8 cellular contexts compared by ENCODE assay signal in genomic region chr2:87658976-87659375, GRCh38.
A peak's percentile ranks its signal among the peaks of the same experiment; 100 is the strongest.
DNase-seq lines count a peak whose midpoint lies in the region; ATAC-seq, FAIRE-seq and TF ChIP-seq lines count a peak whose summit lies in the region.
"Not testable (repeated sequence)": the region's sequence is repeated elsewhere in the genome, so short reads cannot be mapped to it uniquely, and the experiment has no call there.

No MANE protein-coding gene starts in this region.

- H3K9me3 Mint-ChIP-seq in activated T-cell treated with anti-CD3 and anti-CD28 coated beads, Interleukin-2, amount 50 U/mL, for 72 hours; stimulated activated effector memory CD8-positive, alpha-beta T cell treated with anti-CD3 and anti-CD28 coated beads, Interleukin-12 subunit alpha, Interleukin-12 subunit beta, amount 100 ng/mL, for 72 hours: not testable (repeated sequence)

- H3K36me3 ChIP-seq in GM12878 (ENCODE audit: control insufficient read depth in 2 of 2, insufficient read depth in 2 of 2, low read length in 1 of 2); pancreas; transverse colon: not testable (repeated sequence)

- RAD21 ChIA-PET in GM12878 (lab: Charles Lee; ENCODE audit: unreplicated experiment), result not testable (repeated sequence)

- peak; percentile 27 for FAIRE-seq in GM12878 (lab: Jason Lieb, UNC)
- FAIRE-seq in pancreas (lab: Jason Lieb, UNC), result not testable (repeated sequence)

- CTCF ChIA-PET in GM12878 (lab: Yijun Ruan, JAX), result not testable (repeated sequence)

- H3K9me3 ChIP-seq in GM12878 (replicated peaks; ENCODE audit: control insufficient read depth, insufficient read depth, low read length); pancreas; transverse colon: not testable (repeated sequence)

- intact Hi-C loops in GM12878 (cut with micrococcal nuclease; ENCODE audit: unreplicated experiment); Right ventricle myocardium superior (cut with DNase I); pancreas (cut with DNase I); transverse colon (cut with DNase I; ENCODE audit: low total_unique reads): not testable (repeated sequence)

- not testable (repeated sequence) for H3K4me3 Mint-ChIP-seq in activated T-cell treated with anti-CD3 and anti-CD28 coated beads, Interleukin-2, amount 50 U/mL, for 72 hours; stimulated activated effector memory CD8-positive, alpha-beta T cell treated with anti-CD3 and anti-CD28 coated beads, Interleukin-12 subunit alpha, Interleukin-12 subunit beta, amount 100 ng/mL, for 72 hours

- H3K4me1 ChIP-seq in GM12878 (ENCODE audit: control insufficient read depth, insufficient read depth, low read length); pancreas; transverse colon: not testable (repeated sequence)

- not testable (repeated sequence) for H3K4me1 Mint-ChIP-seq in activated T-cell treated with anti-CD3 and anti-CD28 coated beads, Interleukin-2, amount 50 U/mL, for 72 hours (ENCODE audit: low read depth); stimulated activated effector memory CD8-positive, alpha-beta T cell treated with anti-CD3 and anti-CD28 coated beads, Interleukin-12 subunit alpha, Interleukin-12 subunit beta, amount 100 ng/mL, for 72 hours

- in situ Hi-C loops in GM12878 (cut with MboI); transverse colon (cut with MboI; ENCODE audit: low pct_ligation_motif_present in 1 of 4, low pct_unique_long_range_greater_than_20kb in 1 of 4, low sequenced_read_pairs in 3 of 4): not testable (repeated sequence)

- not testable (repeated sequence) for BruUV-seq in GM12878 (replicated peaks; lab: Mats Ljungman, UMichigan)

- not testable (repeated sequence) for TF ChIP-seq RAD21 in GM12878 (IDR thresholded peaks at IDR 0.05; ENCODE audit: insufficient read depth, low read depth, low read length)

- H3K27me3 ChIP-seq in GM12878 (replicated peaks in 1 of 2; ENCODE audit: control insufficient read depth in 2 of 2, insufficient read depth in 2 of 2, low read length in 1 of 2); pancreas; transverse colon: not testable (repeated sequence)

- H3K27ac Mint-ChIP-seq in activated T-cell treated with anti-CD3 and anti-CD28 coated beads, Interleukin-2, amount 50 U/mL, for 72 hours; stimulated activated effector memory CD8-positive, alpha-beta T cell treated with anti-CD3 and anti-CD28 coated beads, Interleukin-12 subunit alpha, Interleukin-12 subunit beta, amount 100 ng/mL, for 72 hours: not testable (repeated sequence)

- not testable (repeated sequence) for TF ChIP-seq POLR2A in GM12878 (IDR thresholded peaks at IDR 0.05; ENCODE audit: low read depth, low read length); transverse colon (IDR thresholded peaks at IDR 0.05)

- not testable (repeated sequence) for H3K4me3 ChIP-seq in GM12878, pancreas, transverse colon

- not testable (repeated sequence) for H3K79me2 ChIP-seq in GM12878 (ENCODE audit: control insufficient read depth, insufficient read depth, low read length)

- H3K4me2 ChIP-seq in GM12878 (ENCODE audit: control insufficient read depth, insufficient read depth), result not testable (repeated sequence)

- SMC1A ChIA-PET in GM12878 (lab: Charles Lee; ENCODE audit: uncharacterized antibody, unreplicated experiment), result not testable (repeated sequence)

- POLR2A ChIA-PET in GM12878 (lab: Charles Lee), result not testable (repeated sequence)

- TF ChIP-seq EP300 in GM12878 (IDR thresholded peaks at IDR 0.05; ENCODE audit: borderline replicate concordance in 1 of 2, control insufficient read depth in 1 of 2, low read depth in 2 of 2, low read length in 2 of 2); transverse colon (IDR thresholded peaks at IDR 0.05; ENCODE audit: low read depth): not testable (repeated sequence)

- DNase-seq in activated T-cell treated with anti-CD3 and anti-CD28 coated beads, Interleukin-2, amount 50 U/mL, for 72 hours, result peak in 1 of 2 donors; percentile 7
- DNase-seq in GM12878 (ENCODE audit: low read depth, low spot score); Right ventricle myocardium superior; stimulated activated effector memory CD8-positive, alpha-beta T cell treated with anti-CD3 and anti-CD28 coated beads, Interleukin-12 subunit alpha, Interleukin-12 subunit beta, amount 100 ng/mL, for 72 hours (ENCODE audit: low spot score in 2 of 2): not testable (repeated sequence)
- DNase-seq in left lobe of liver (ENCODE audit: low spot score) (peak; percentile 61), pancreas (peak in 1 of 6 donors; percentile 32), transverse colon (peak; percentile 22)

- not testable (repeated sequence) for TF ChIP-seq CTCF in GM12878 (IDR thresholded peaks at IDR 0.05 in 2 of 3, conservative IDR thresholded peaks at IDR 0.05 in 1 of 3; ENCODE audit: control insufficient read depth in 2 of 3, extremely low read depth in 1 of 3, insufficient read depth in 1 of 3, low read depth in 3 of 3, low read length in 3 of 3); pancreas (IDR thresholded peaks at IDR 0.05); transverse colon (IDR thresholded peaks at IDR 0.05)

- ATAC-seq in SK-N-SH treated with all-trans-retinoic acid at 6 μM for 48 hours, result peak; percentile 47; the same call in 1 of the 3 replicates
- ATAC-seq in activated T-cell treated with anti-CD3 and anti-CD28 coated beads, Interleukin-2, amount 50 U/mL, for 72 hours (replicated peaks in 1 of 2), result peak; percentile 41 to 67
- ATAC-seq in GM12878, result peak; percentile 24; the same call in 1 of the 3 replicates
- peak; percentile 79 for ATAC-seq in Right ventricle myocardium superior (ENCODE audit: poor library complexity)
- peak; percentile 82 for ATAC-seq in left lobe of liver
- ATAC-seq in pancreas, result peak; percentile 39 to 68 (median 66)
- ATAC-seq in stimulated activated effector memory CD8-positive, alpha-beta T cell treated with anti-CD3 and anti-CD28 coated beads, Interleukin-12 subunit alpha, Interleukin-12 subunit beta, amount 100 ng/mL, for 72 hours, result peak; percentile 60

- not testable (repeated sequence) for H3K27ac ChIP-seq in GM12878 (ENCODE audit: control insufficient read depth, insufficient read depth); pancreas
- H3K27ac ChIP-seq in transverse colon, result peak overlapping the region in 1 of 4 donors; percentile 46

- not testable (repeated sequence) for H2AFZ ChIP-seq in GM12878 (ENCODE audit: control insufficient read depth, low read depth, low read length)

- WGBS in GM12878 (ENCODE audit: insufficient coverage, insufficient replicate concordance, low lambda C conversion rate, missing lambda C conversion rate), result 50% methylated on average over 6 of the region's 6 CpGs
- WGBS in pancreas, 2 donors, result 55 to 56% methylated on average over 5 of the region's 6 CpGs
- 40% methylated on average over 4 of the region's 6 CpGs; no CpG with 5 or more reads in 1 of the 2 donors for WGBS in transverse colon (ENCODE audit: low coverage in 1 of 2), 2 donors

- not testable (repeated sequence) for H4K20me1 ChIP-seq in GM12878 (ENCODE audit: control insufficient read depth, insufficient read depth)

- not testable (repeated sequence) for H3K9ac ChIP-seq in GM12878 (ENCODE audit: control insufficient read depth, insufficient read depth, low read length)

- H3K27me3 Mint-ChIP-seq in activated T-cell treated with anti-CD3 and anti-CD28 coated beads, Interleukin-2, amount 50 U/mL, for 72 hours (ENCODE audit: low read depth), result not testable (repeated sequence)

- H3K36me3 Mint-ChIP-seq in activated T-cell treated with anti-CD3 and anti-CD28 coated beads, Interleukin-2, amount 50 U/mL, for 72 hours (ENCODE audit: insufficient read depth in 2 of 2); stimulated activated effector memory CD8-positive, alpha-beta T cell treated with anti-CD3 and anti-CD28 coated beads, Interleukin-12 subunit alpha, Interleukin-12 subunit beta, amount 100 ng/mL, for 72 hours: not testable (repeated sequence)

Comparison
In these comparisons a context has a peak if more than half of its experiments do, and no peak if none do; other contexts are left out.
1. ATAC-seq: peak in every context shown above with its lines; median percentile 82 in left lobe of liver; 79 in Right ventricle myocardium superior; 66 in pancreas; 60 in stimulated activated effector memory CD8-positive, alpha-beta T cell treated with anti-CD3 and anti-CD28 coated beads, Interleukin-12 subunit alpha, Interleukin-12 subunit beta, amount 100 ng/mL, for 72 hours; 54 in activated T-cell treated with anti-CD3 and anti-CD28 coated beads, Interleukin-2, amount 50 U/mL, for 72 hours; 47 in SK-N-SH treated with all-trans-retinoic acid at 6 μM for 48 hours; 24 in GM12878.